10 cellular contexts compared by ENCODE assay signal in genomic region chr4:15410750-15411149, GRCh38. TPM values are rescaled to one million over a fixed set of nuclear protein-coding genes. Genes with fewer than 3 reads are reported as not detected.
A peak's percentile ranks its signal among the peaks of the same experiment; 100 is the strongest.
DNase-seq lines count a peak whose midpoint lies in the region; ATAC-seq and TF ChIP-seq lines count a peak whose summit lies in the region.
"Had no signal": no experiment of that assay in that cellular context is flagged by ENCODE, and none has a peak within 500 bp of the region (broad histone marks: within the 10 kb centered on the region; RNA-seq: fewer than 3 reads in every experiment).

No MANE protein-coding gene starts in this region.

- peak overlapping the region; percentile 41 for H3K4me3 Mint-ChIP-seq in activated CD4-positive, alpha-beta T cell treated with anti-CD3 and anti-CD28 coated beads for 36 hours
- H3K4me3 Mint-ChIP-seq in activated naive CD8-positive, alpha-beta T cell treated with anti-CD3 and anti-CD28 coated beads, Interleukin-2, amount 50 U/mL, for 24 hours: peak overlapping the region; percentile 56
- peak overlapping the region; percentile 81 for H3K4me3 Mint-ChIP-seq in natural killer cell

- H3F3A ChIP-seq in MM.1S (ENCODE audit: insufficient read depth, low read length): no peaks in the 10 kb centered on the region

- H4K20me1 ChIP-seq in MM.1S (ENCODE audit: insufficient read depth, low read length): no peaks in the 10 kb centered on the region

- H3K27me3 ChIP-seq in MM.1S (replicated peaks; ENCODE audit: insufficient read depth, low read length): no peaks in the 10 kb centered on the region

- TF ChIP-seq CTCF in MM.1S (IDR thresholded peaks at IDR 0.05; ENCODE audit: low read length): no peak
- no peak for TF ChIP-seq CTCF in natural killer cell (IDR thresholded peaks at IDR 0.05)

- ATAC-seq in activated CD4-positive, alpha-beta T cell treated with anti-CD3 and anti-CD28 coated beads for 36 hours: peak; percentile 59
- ATAC-seq in activated naive CD8-positive, alpha-beta T cell treated with anti-CD3 and anti-CD28 coated beads, Interleukin-2, amount 50 U/mL, for 24 hours: peak; percentile 28
- peak; percentile 69 to 80 (median 74) for ATAC-seq in natural killer cell
- ATAC-seq: esophagus mucosa, GM12878 had no signal

- H3K4me2 ChIP-seq in MM.1S (ENCODE audit: low read depth, low read length): peak overlapping the region; percentile 33; the same call in 1 of the 2 replicates

- H3K36me3 Mint-ChIP-seq in activated CD4-positive, alpha-beta T cell treated with anti-CD3 and anti-CD28 coated beads for 36 hours (ENCODE audit: low read depth): no peaks in the 10 kb centered on the region
- no peaks in the 10 kb centered on the region for H3K36me3 Mint-ChIP-seq in activated naive CD8-positive, alpha-beta T cell treated with anti-CD3 and anti-CD28 coated beads, Interleukin-2, amount 50 U/mL, for 24 hours (ENCODE audit: low read depth)
- no peaks in the 10 kb centered on the region for H3K36me3 Mint-ChIP-seq in natural killer cell

- H3K4me1 Mint-ChIP-seq in activated CD4-positive, alpha-beta T cell treated with anti-CD3 and anti-CD28 coated beads for 36 hours: peaks cover 44% of the 10 kb centered on the region
- H3K4me1 Mint-ChIP-seq in activated naive CD8-positive, alpha-beta T cell treated with anti-CD3 and anti-CD28 coated beads, Interleukin-2, amount 50 U/mL, for 24 hours: peaks cover 59% of the 10 kb centered on the region
- H3K4me1 Mint-ChIP-seq in natural killer cell: peaks cover 50 to 62% of the 10 kb centered on the region in 2 donors

- POLR2A ChIA-PET in activated CD4-positive, alpha-beta T cell treated with anti-CD3 and anti-CD28 coated beads for 36 hours (lab: Charles Lee): no interaction called here
- POLR2A ChIA-PET in HEK293T (lab: Yijun Ruan, JAX): no interaction called here

- DNase-seq in activated CD4-positive, alpha-beta T cell treated with anti-CD3 and anti-CD28 coated beads for 36 hours: peak; percentile 29
- no peak for DNase-seq in activated CD4-positive, alpha-beta T cell treated with anti-CD3 and anti-CD28 coated beads for 1 hour
- DNase-seq in MM.1S (peak; percentile 34), natural killer cell (no peak), HEK293T (ENCODE audit: extremely low spot score) (no peak), middle frontal gyrus (ENCODE audit: extremely low spot score, low spot score) (no peak), iPS-NIHi11 (ENCODE audit: low spot score) (no peak)
- no peak for DNase-seq in activated naive CD8-positive, alpha-beta T cell treated with anti-CD3 and anti-CD28 coated beads, Interleukin-2, amount 50 U/mL, for 24 hours

- H3K9me3 ChIP-seq in MM.1S (replicated peaks; ENCODE audit: insufficient read depth, low read length): no peaks in the 10 kb centered on the region

- H3K9me3 Mint-ChIP-seq in activated CD4-positive, alpha-beta T cell treated with anti-CD3 and anti-CD28 coated beads for 36 hours (ENCODE audit: low read depth): no peaks in the 10 kb centered on the region
- H3K9me3 Mint-ChIP-seq in activated naive CD8-positive, alpha-beta T cell treated with anti-CD3 and anti-CD28 coated beads, Interleukin-2, amount 50 U/mL, for 24 hours: no peaks in the 10 kb centered on the region
- no peaks in the 10 kb centered on the region for H3K9me3 Mint-ChIP-seq in natural killer cell

- H3K27ac ChIP-seq in MM.1S (ENCODE audit: low read length): no peak overlapping the region

- no peak overlapping the region for H2AFZ ChIP-seq in MM.1S (ENCODE audit: low read length)

- peak overlapping the region; percentile 82 for H3K27ac Mint-ChIP-seq in activated CD4-positive, alpha-beta T cell treated with anti-CD3 and anti-CD28 coated beads for 36 hours
- peak overlapping the region; percentile 74 for H3K27ac Mint-ChIP-seq in activated naive CD8-positive, alpha-beta T cell treated with anti-CD3 and anti-CD28 coated beads, Interleukin-2, amount 50 U/mL, for 24 hours
- peak overlapping the region; percentile 80 for H3K27ac Mint-ChIP-seq in natural killer cell

- H3K36me3 ChIP-seq in MM.1S (replicated peaks; ENCODE audit: insufficient read depth, low read length): no peaks in the 10 kb centered on the region

- no peaks in the 10 kb centered on the region for H3K9me2 ChIP-seq in MM.1S (replicated peaks; ENCODE audit: insufficient read depth, low read length)

- H3K27me3 Mint-ChIP-seq in activated CD4-positive, alpha-beta T cell treated with anti-CD3 and anti-CD28 coated beads for 36 hours: no peaks in the 10 kb centered on the region
- no peaks in the 10 kb centered on the region for H3K27me3 Mint-ChIP-seq in activated naive CD8-positive, alpha-beta T cell treated with anti-CD3 and anti-CD28 coated beads, Interleukin-2, amount 50 U/mL, for 24 hours
- peaks cover 0 to 3% of the 10 kb centered on the region in 2 donors for H3K27me3 Mint-ChIP-seq in natural killer cell (ENCODE audit: low read depth in 2 of 2)

- H3K4me3 ChIP-seq in MM.1S (ENCODE audit: low read length): 0 out of 2 replicates have a peak overlapping the region, but pooled peaks have one; percentile 15
- H3K4me3 ChIP-seq: GM12878 had no signal

- intact Hi-C loops in activated CD4-positive, alpha-beta T cell treated with anti-CD3 and anti-CD28 coated beads for 36 hours (cut with DNase I, micrococcal nuclease): no loop called here
- intact Hi-C loops in natural killer cell (cut with micrococcal nuclease): loop anchor here (5.0 kb wide), 1 partner anchor 422 kb away; no protein-coding TSS in a partner anchor

- CTCF ChIA-PET in activated CD4-positive, alpha-beta T cell treated with anti-CD3 and anti-CD28 coated beads for 36 hours (lab: Charles Lee): interaction anchor here (1.0 kb wide), 1 partner anchor 378 kb away, joined by 4 read pairs; no protein-coding TSS in a partner anchor
- CTCF ChIA-PET in HEK293T (lab: Yijun Ruan, JAX): no interaction called here

- H3K79me2 ChIP-seq in MM.1S (ENCODE audit: low read length): no peaks in the 10 kb centered on the region

- no peak overlapping the region for H3K9ac ChIP-seq in MM.1S (ENCODE audit: low read length)

- peaks cover 10% of the 10 kb centered on the region for H3K4me1 ChIP-seq in MM.1S (ENCODE audit: low read length)

TF ChIP-seq in HEK293T, 16 proteins besides CTCF, POLR2A, EP300 and RAD21:
- TF ChIP-seq L3MBTL2 (conservative IDR thresholded peaks at IDR 0.05) (no peak), HDGF (IDR thresholded peaks at IDR 0.05; ENCODE audit: borderline replicate concordance) (no peak), LEF1 (IDR thresholded peaks at IDR 0.05; ENCODE audit: borderline replicate concordance) (no peak), ELF4 (IDR thresholded peaks at IDR 0.05) (no peak), ARNT (IDR thresholded peaks at IDR 0.05) (no peak), CTBP1 (IDR thresholded peaks at IDR 0.05; ENCODE audit: borderline replicate concordance) (no peak), ZNF384 (IDR thresholded peaks at IDR 0.05) (no peak), SUZ12 (IDR thresholded peaks at IDR 0.05) (no peak), BHLHE40 (IDR thresholded peaks at IDR 0.05; ENCODE audit: borderline replicate concordance) (no peak), TARDBP (IDR thresholded peaks at IDR 0.05) (no peak), FOXM1 (IDR thresholded peaks at IDR 0.05; ENCODE audit: borderline replicate concordance) (no peak), SP1 (IDR thresholded peaks at IDR 0.05) (no peak), FOXA1 (IDR thresholded peaks at IDR 0.05) (no peak), NFRKB (IDR thresholded peaks at IDR 0.05) (no peak), FOXK2 (IDR thresholded peaks at IDR 0.05) (no peak)
- TF ChIP-seq, protein P1, sequence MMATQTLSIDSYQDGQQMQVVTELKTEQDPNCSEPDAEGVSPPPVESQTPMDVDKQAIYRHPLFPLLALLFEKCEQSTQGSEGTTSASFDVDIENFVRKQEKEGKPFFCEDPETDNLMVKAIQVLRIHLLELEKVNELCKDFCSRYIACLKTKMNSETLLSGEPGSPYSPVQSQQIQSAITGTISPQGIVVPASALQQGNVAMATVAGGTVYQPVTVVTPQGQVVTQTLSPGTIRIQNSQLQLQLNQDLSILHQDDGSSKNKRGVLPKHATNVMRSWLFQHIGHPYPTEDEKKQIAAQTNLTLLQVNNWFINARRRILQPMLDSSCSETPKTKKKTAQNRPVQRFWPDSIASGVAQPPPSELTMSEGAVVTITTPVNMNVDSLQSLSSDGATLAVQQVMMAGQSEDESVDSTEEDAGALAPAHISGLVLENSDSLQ (IDR thresholded peaks at IDR 0.05): no peak

RNA-seq across cellular contexts. Expression of gene C1QTNF7, which starts 17.1 kb away (rescaled TPM):
- total RNA-seq in activated CD4-positive, alpha-beta T cell treated with anti-CD3 and anti-CD28 coated beads for 36 hours: not detected
- not detected for total RNA-seq in natural killer cell
- total RNA-seq: GM12878 had no signal

RNA-seq across cellular contexts. Expression of gene CC2D2A, which starts 58.9 kb away (rescaled TPM):
- not detected for total RNA-seq in activated CD4-positive, alpha-beta T cell treated with anti-CD3 and anti-CD28 coated beads for 36 hours
- total RNA-seq in natural killer cell: 1 to 10 TPM in 1 of 3 donors, under 1 TPM in 2; 0.78 to 1.6 (median 0.83) TPM

Comparison
In these comparisons a context has a peak if more than half of its experiments do, and no peak if none do; other contexts are left out.
1. DNase-seq: peak in activated CD4-positive, alpha-beta T cell treated with anti-CD3 and anti-CD28 coated beads for 36 hours (single experiment) and MM.1S (single experiment); none in activated CD4-positive, alpha-beta T cell treated with anti-CD3 and anti-CD28 coated beads for 1 hour (single experiment), activated naive CD8-positive, alpha-beta T cell treated with anti-CD3 and anti-CD28 coated beads, Interleukin-2, amount 50 U/mL, for 24 hours (single experiment), natural killer cell (single experiment), HEK293T (single experiment), middle frontal gyrus (single experiment) and iPS-NIHi11 (single experiment).
2. Peak in every context shown above with its lines, with median percentiles within 50 percentile points of each other: ATAC-seq, H3K27ac Mint-ChIP-seq and H3K4me3 Mint-ChIP-seq.